Comparison of ENCODE assay signal across 17 cellular contexts in genomic region chr11:94664336-94664735, GRCh38.
DNase-seq lines count a peak whose midpoint lies in the region; FAIRE-seq and TF ChIP-seq lines count a peak whose summit lies in the region.
"Had no signal": no experiment of that assay in that cellular context is flagged by ENCODE, and none has a peak within 500 bp of the region (broad histone marks: within the 10 kb centered on the region; RNA-seq: fewer than 3 reads in every experiment).

No MANE protein-coding gene starts in this region.

- H3K9me3 Mint-ChIP-seq in endodermal cell: peaks cover 4% of the 10 kb centered on the region
- no peaks in the 10 kb centered on the region for H3K9me3 Mint-ChIP-seq in neural progenitor cell
- H3K9me3 Mint-ChIP-seq: activated naive CD8-positive, alpha-beta T cell treated with anti-CD3 and anti-CD28 coated beads for 36 hours had no signal

- H3K36me3 Mint-ChIP-seq in endodermal cell (ENCODE audit: low read depth) (peaks cover 29% of the 10 kb centered on the region), neural progenitor cell (no peaks in the 10 kb centered on the region)
- H3K36me3 Mint-ChIP-seq: activated naive CD8-positive, alpha-beta T cell treated with anti-CD3 and anti-CD28 coated beads for 36 hours had no signal

- H3K27me3 ChIP-seq in endodermal cell (ENCODE audit: control insufficient read depth, insufficient read depth, low read length, poor library complexity, severe bottlenecking) (no peaks in the 10 kb centered on the region), neural progenitor cell (no peaks in the 10 kb centered on the region)
- H3K27me3 ChIP-seq: upper lobe of left lung had no signal

- no peak overlapping the region for H2AFZ ChIP-seq in neural progenitor cell (replicated peaks)

- H4K20me1 ChIP-seq in neural progenitor cell (ENCODE audit: low read depth): no peaks in the 10 kb centered on the region

- peak; percentile 14 for DNase-seq in Daoy (ENCODE audit: low read depth)
- peak; percentile 9 for DNase-seq in NCI-H146 (lab: John Stamatoyannopoulos, UW)
- DNase-seq in endodermal cell: peak; percentile 43
- peak; percentile 63 for DNase-seq in myocyte (ENCODE audit: low read depth)
- no peak for DNase-seq in activated CD4-positive, alpha-beta T cell treated with anti-CD3 and anti-CD28 coated beads, Interleukin-2, amount 50 U/mL, for 1 hour
- no peak for DNase-seq in neural progenitor cell (ENCODE audit: low spot score)
- no peak for DNase-seq in GM12891 (ENCODE audit: insufficient read length, low spot score)
- DNase-seq in coronary artery (ENCODE audit: low spot score): no peak
- DNase-seq: activated CD4-positive, alpha-beta T cell treated with anti-CD3 and anti-CD28 coated beads, Interleukin-2, amount 10 ng/mL, durations not matched to agents 7 days and 5 days; activated naive CD8-positive, alpha-beta T cell treated with anti-CD3 and anti-CD28 coated beads for 36 hours; caudate nucleus; NCI-H1417 treated with DMSO at 0.1 percent for 48 hours; stimulated activated CD4-positive, alpha-beta T cell treated with anti-CD3 and anti-CD28 coated beads, Interleukin-12 subunit alpha, Interleukin-12 subunit beta, amount 100 ng/mL, for 4 hours; stimulated activated naive CD4-positive, alpha-beta T cell treated with Interleukin-2 at 50 U/mL for 16 hours; upper lobe of left lung had no signal

- H3K27ac Mint-ChIP-seq in endodermal cell (no peak overlapping the region), neural progenitor cell (no peak overlapping the region)
- H3K27ac Mint-ChIP-seq: activated CD4-positive, alpha-beta T cell treated with anti-CD3 and anti-CD28 coated beads, Interleukin-2, amount 10 ng/mL, durations not matched to agents 7 days and 5 days; activated naive CD8-positive, alpha-beta T cell treated with anti-CD3 and anti-CD28 coated beads for 36 hours had no signal

- TF ChIP-seq POLR2A in GM12891 (IDR thresholded peaks at IDR 0.05; ENCODE audit: low read depth, low read length): no peak

- H3K36me3 ChIP-seq in endodermal cell (ENCODE audit: control insufficient read depth, insufficient read depth, low read length) (peaks cover 31% of the 10 kb centered on the region), neural progenitor cell (no peaks in the 10 kb centered on the region)
- H3K36me3 ChIP-seq: upper lobe of left lung had no signal

- no peak overlapping the region for H3K27ac ChIP-seq in endodermal cell (ENCODE audit: low read depth, low read length)
- H3K27ac ChIP-seq in neural progenitor cell: no peak overlapping the region
- H3K27ac ChIP-seq in coronary artery: no peak overlapping the region
- H3K27ac ChIP-seq: KMS-11, upper lobe of left lung had no signal

- H3K9ac ChIP-seq in endodermal cell (ENCODE audit: extremely low read depth, low read length, poor library complexity, severe bottlenecking): no peak overlapping the region
- no peak overlapping the region for H3K9ac ChIP-seq in neural progenitor cell
- H3K9ac ChIP-seq: KMS-11 had no signal

- H3K9me3 ChIP-seq in endodermal cell (ENCODE audit: control insufficient read depth, low read length) (peaks cover 9% of the 10 kb centered on the region), neural progenitor cell (ENCODE audit: low read depth) (no peaks in the 10 kb centered on the region)
- H3K9me3 ChIP-seq: upper lobe of left lung had no signal

- H3K4me1 Mint-ChIP-seq in endodermal cell: peaks cover 23% of the 10 kb centered on the region
- peaks cover 5% of the 10 kb centered on the region for H3K4me1 Mint-ChIP-seq in neural progenitor cell

- no peak overlapping the region for H3K4me3 ChIP-seq in endodermal cell (ENCODE audit: low read length)
- no peak overlapping the region for H3K4me3 ChIP-seq in neural progenitor cell
- H3K4me3 ChIP-seq in coronary artery: no peak overlapping the region
- H3K4me3 ChIP-seq: upper lobe of left lung had no signal

- H3K27me3 Mint-ChIP-seq in endodermal cell (ENCODE audit: insufficient read depth): no peaks in the 10 kb centered on the region
- H3K27me3 Mint-ChIP-seq in neural progenitor cell (ENCODE audit: insufficient read depth, low read depth): no peaks in the 10 kb centered on the region

- no peak overlapping the region for H3K4me2 ChIP-seq in neural progenitor cell
- H3K4me2 ChIP-seq: KMS-11 had no signal

- no peaks in the 10 kb centered on the region for H3F3A ChIP-seq in neural progenitor cell (ENCODE audit: low read depth)

- TF ChIP-seq CTCF in endodermal cell (conservative IDR thresholded peaks at IDR 0.05): no peak
- no peak for TF ChIP-seq CTCF in neural progenitor cell (IDR thresholded peaks at IDR 0.05)
- TF ChIP-seq CTCF in coronary artery (IDR thresholded peaks at IDR 0.05): no peak

- FAIRE-seq in GM12891 (lab: Jason Lieb, UNC): no peak
- FAIRE-seq: GM18507 had no signal

- H3K4me3 Mint-ChIP-seq in endodermal cell: no peak overlapping the region
- no peak overlapping the region for H3K4me3 Mint-ChIP-seq in neural progenitor cell
- H3K4me3 Mint-ChIP-seq: activated CD4-positive, alpha-beta T cell treated with anti-CD3 and anti-CD28 coated beads, Interleukin-2, amount 10 ng/mL, durations not matched to agents 7 days and 5 days; activated naive CD8-positive, alpha-beta T cell treated with anti-CD3 and anti-CD28 coated beads for 36 hours had no signal

- H3K4me1 ChIP-seq in endodermal cell (ENCODE audit: control insufficient read depth, insufficient read depth, low read length): no peaks in the 10 kb centered on the region
- H3K4me1 ChIP-seq in neural progenitor cell: no peaks in the 10 kb centered on the region
- H3K4me1 ChIP-seq: upper lobe of left lung had no signal

- H3K79me2 ChIP-seq in neural progenitor cell (ENCODE audit: low read depth): no peaks in the 10 kb centered on the region

TF ChIP-seq in GM12891, 5 proteins besides CTCF, POLR2A, EP300 and RAD21:
- TF ChIP-seq SPI1 (IDR thresholded peaks at IDR 0.05; ENCODE audit: low read depth, low read length): no peak
- no peak for TF ChIP-seq TAF1 (IDR thresholded peaks at IDR 0.05; ENCODE audit: low read depth, low read length)
- no peak for TF ChIP-seq POLR2AphosphoS5 (IDR thresholded peaks at IDR 0.05; ENCODE audit: low read depth, low read length)
- no peak for TF ChIP-seq PAX5 (IDR thresholded peaks at IDR 0.05; ENCODE audit: insufficient read depth, low read length, severe bottlenecking)
- no peak for TF ChIP-seq POU2F2 (IDR thresholded peaks at IDR 0.05; ENCODE audit: low read depth, low read length)

Comparison
In these comparisons a context has a peak if more than half of its experiments do, and no peak if none do; other contexts are left out.
1. DNase-seq: peak in Daoy (single experiment), NCI-H146 (single experiment), endodermal cell (single experiment) and myocyte (single experiment); none in activated CD4-positive, alpha-beta T cell treated with anti-CD3 and anti-CD28 coated beads, Interleukin-2, amount 50 U/mL, for 1 hour (single experiment), neural progenitor cell (single experiment), GM12891 (single experiment) and coronary artery (single experiment).